ENCODE assay signal across 8 cellular contexts in the genomic region with DNA sequence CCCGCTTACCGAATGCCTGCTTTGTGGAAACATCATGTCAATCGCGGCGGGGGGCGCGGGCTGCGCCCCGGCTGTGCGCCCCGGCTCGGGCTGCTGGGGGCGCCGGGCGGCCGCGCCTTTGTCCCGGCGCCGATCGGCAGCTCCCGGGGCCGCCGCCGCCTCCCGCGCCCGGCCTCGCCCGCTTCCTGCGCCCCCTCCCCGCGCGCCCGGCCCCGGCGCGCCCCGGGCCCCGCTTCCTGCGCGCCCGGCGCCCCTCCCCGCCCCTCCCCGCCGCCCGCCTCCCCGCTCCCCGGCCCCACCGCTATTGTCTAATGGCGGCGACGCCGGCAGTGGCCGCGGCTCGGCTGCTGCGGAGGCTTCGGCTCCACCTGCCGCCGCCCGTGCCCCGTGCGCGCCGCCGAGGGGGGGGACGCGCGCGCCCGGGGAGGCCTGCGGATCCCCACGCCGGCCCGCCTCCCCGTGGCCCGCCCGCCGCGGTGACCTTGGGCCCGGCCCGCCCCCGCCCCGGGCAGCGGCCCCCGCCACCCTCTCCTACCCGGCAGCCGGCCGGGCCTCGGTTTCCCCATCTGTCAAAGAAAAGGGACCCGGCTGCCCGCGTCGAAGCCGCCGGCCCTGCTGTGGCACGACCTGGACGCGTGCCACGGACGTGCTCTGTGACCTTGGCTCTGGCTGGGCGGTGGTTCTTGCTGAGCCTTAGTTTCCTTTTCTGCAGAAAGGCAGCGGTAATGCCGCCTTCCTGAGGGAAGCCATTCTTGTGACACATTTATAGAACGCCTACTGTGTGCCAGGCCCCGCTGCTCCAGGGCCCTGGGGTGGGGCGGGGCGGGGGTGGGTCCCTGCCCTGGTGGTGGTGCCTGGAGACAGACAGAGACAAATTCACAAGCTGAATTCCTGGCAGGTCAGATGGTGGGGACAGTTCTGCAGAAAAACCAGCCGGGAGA. TPM values are rescaled to one million over a fixed set of nuclear protein-coding genes. Genes with fewer than 3 reads are reported as not detected.
A peak's percentile ranks its signal among the peaks of the same experiment; 100 is the strongest.
DNase-seq lines count a peak whose midpoint lies in the region; ATAC-seq and TF ChIP-seq lines count a peak whose summit lies in the region.

A gene with protein sequence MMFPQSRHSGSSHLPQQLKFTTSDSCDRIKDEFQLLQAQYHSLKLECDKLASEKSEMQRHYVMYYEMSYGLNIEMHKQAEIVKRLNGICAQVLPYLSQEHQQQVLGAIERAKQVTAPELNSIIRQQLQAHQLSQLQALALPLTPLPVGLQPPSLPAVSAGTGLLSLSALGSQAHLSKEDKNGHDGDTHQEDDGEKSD (minus strand): TSS at position 331 of the 941 bp plus-strand sequence. CDS start 295 bp downstream, at position 36.

- TF ChIP-seq POLR2A in GM15510 (IDR thresholded peaks at IDR 0.05; ENCODE audit: borderline replicate concordance, extremely low read depth, insufficient read length) = peak; percentile 69

- H3K27me3 ChIP-seq in left lung = no peaks in the 10 kb centered on the region

- peak within 1 kb of the TSS; percentile 97 for H3K27ac Mint-ChIP-seq in activated CD4-positive, alpha-beta T cell treated with anti-CD3 and anti-CD28 coated beads for 36 hours

- peaks cover 25 to 68% of the 10 kb centered on the region in 2 donors for H3K4me1 ChIP-seq in left lung

- DNase-seq in NCI-H1092 treated with DMSO at 0.1 percent for 48 hours (lab: John Stamatoyannopoulos, UW) = peak; percentile 29
- peak; percentile 83 for DNase-seq in activated CD4-positive, alpha-beta T cell treated with anti-CD3 and anti-CD28 coated beads for 36 hours
- DNase-seq in left lung = peak; percentile 55 to 88
- DNase-seq in stimulated activated CD4-positive, alpha-beta T cell treated with anti-CD3 and anti-CD28 coated beads, Interleukin-2, amount 100 ng/mL, for 48 hours = peak; percentile 54 to 65
- no peak for DNase-seq in GOT3 (lab: John Stamatoyannopoulos, UW)

- POLR2A ChIA-PET in activated CD4-positive, alpha-beta T cell treated with anti-CD3 and anti-CD28 coated beads for 36 hours (lab: Charles Lee) = interaction anchor here (2.2 kb wide), 1 partner anchor 10 kb away, joined by 6 read pairs; no protein-coding TSS in a partner anchor

- no peaks in the 10 kb centered on the region for H3K9me3 Mint-ChIP-seq in activated CD4-positive, alpha-beta T cell treated with anti-CD3 and anti-CD28 coated beads for 36 hours (ENCODE audit: low read depth)

- intact Hi-C loops in activated CD4-positive, alpha-beta T cell treated with anti-CD3 and anti-CD28 coated beads for 36 hours (cut with DNase I, micrococcal nuclease) = loop anchor here (1.0 to 10.0 kb wide), 6 partner anchors 27 to 442 kb away; a partner anchor contains a TSS
- intact Hi-C loops in left lung (cut with DNase I) = no loop called here

- peaks cover 26% of the 10 kb centered on the region for H3K36me3 Mint-ChIP-seq in activated CD4-positive, alpha-beta T cell treated with anti-CD3 and anti-CD28 coated beads for 36 hours (ENCODE audit: low read depth)

- no peak for TF ChIP-seq CTCF in left lung (IDR thresholded peaks at IDR 0.05)

- no peaks in the 10 kb centered on the region for H3K27me3 Mint-ChIP-seq in activated CD4-positive, alpha-beta T cell treated with anti-CD3 and anti-CD28 coated beads for 36 hours

- CTCF ChIA-PET in activated CD4-positive, alpha-beta T cell treated with anti-CD3 and anti-CD28 coated beads for 36 hours (lab: Charles Lee) = interaction anchor here (1.2 to 1.6 kb wide), 3 partner anchors 10 to 42 kb away, joined by 3 to 6 read pairs (median 4); no protein-coding TSS in a partner anchor

- H3K36me3 ChIP-seq in left lung = peaks cover 0 to 28% of the 10 kb centered on the region in 2 donors

- H3K27ac ChIP-seq in cingulate gyrus (ENCODE audit: low read depth, low read length) = peak within 1 kb of the TSS; percentile 88
- H3K27ac ChIP-seq in left lung = peak within 1 kb of the TSS; percentile 91 to 92

- ATAC-seq in activated CD4-positive, alpha-beta T cell treated with anti-CD3 and anti-CD28 coated beads for 36 hours = peak; percentile 71
- peak; percentile 77 for ATAC-seq in left lung
- no peak for ATAC-seq in HG02938 (IDR thresholded peaks at IDR 0.05; ENCODE audit: unreplicated experiment)

- peak within 1 kb of the TSS; percentile 82 for H3K4me3 Mint-ChIP-seq in activated CD4-positive, alpha-beta T cell treated with anti-CD3 and anti-CD28 coated beads for 36 hours

- H3K4me1 Mint-ChIP-seq in activated CD4-positive, alpha-beta T cell treated with anti-CD3 and anti-CD28 coated beads for 36 hours = peaks cover 35% of the 10 kb centered on the region

- H3K4me3 ChIP-seq in left lung = peak within 1 kb of the TSS; percentile 69 to 76

- no peaks in the 10 kb centered on the region for H3K9me3 ChIP-seq in left lung

RNA-seq across cellular contexts. Expression of the gene that starts here (rescaled TPM):
- 100 to 1,000 TPM; 349 to 533 TPM for total RNA-seq in activated CD4-positive, alpha-beta T cell treated with anti-CD3 and anti-CD28 coated beads for 36 hours
- 100 to 1,000 TPM; 335 to 409 TPM for total RNA-seq in left lung

Comparison
In these comparisons a context has a peak if more than half of its experiments do, and no peak if none do; other contexts are left out.
1. intact Hi-C loops: an anchor here in activated CD4-positive, alpha-beta T cell treated with anti-CD3 and anti-CD28 coated beads for 36 hours (1.0 to 10.0 kb wide); none called in left lung.